Comparison of ENCODE assay signal across 1 cellular context in genomic region chr11:11909727-11910126, GRCh38.
TF ChIP-seq lines count a peak whose summit lies in the region.

No MANE protein-coding gene starts in this region.

TF ChIP-seq in IMR-90, 13 proteins besides CTCF, POLR2A, EP300 and RAD21:
- TF ChIP-seq SMC3 (IDR thresholded peaks at IDR 0.05; ENCODE audit: low read depth, low read length) (no peak), CEBPB (IDR thresholded peaks at IDR 0.05; ENCODE audit: low read depth, low read length) (0 out of 2 replicates have a peak, but pooled peaks have one; percentile 1), RCOR1 (IDR thresholded peaks at IDR 0.05; ENCODE audit: insufficient replicate concordance, low read length) (peak; percentile 49)
